1 cellular context compared by ENCODE assay signal in the genomic region with DNA sequence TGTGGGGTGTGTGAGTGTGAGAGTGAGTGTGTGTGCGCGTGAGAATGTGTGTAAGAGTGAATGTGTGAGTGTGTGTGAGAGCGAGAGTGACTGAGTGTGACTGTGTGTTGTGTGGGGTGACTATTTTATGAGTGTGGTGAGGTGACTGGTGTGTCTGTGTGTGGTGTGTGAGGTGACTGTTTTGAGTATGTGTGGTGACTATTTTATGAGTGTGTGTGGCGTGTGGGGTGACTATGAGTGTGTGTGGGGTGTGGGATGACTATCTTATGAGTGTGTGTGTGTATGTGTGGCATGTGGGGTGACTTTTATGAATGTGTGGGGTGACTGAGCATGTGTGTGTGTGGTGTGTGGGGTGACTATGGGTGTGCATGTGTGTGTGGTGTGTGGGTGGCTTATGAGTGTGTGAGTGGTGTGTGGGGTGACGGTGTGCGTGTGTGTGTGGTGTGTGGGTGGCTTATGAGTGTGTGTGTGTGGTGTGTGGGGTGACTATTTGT.
TF ChIP-seq lines count a peak whose summit lies in the region.

No MANE protein-coding gene starts in this region.

TF ChIP-seq in K562, 482 proteins besides CTCF, POLR2A, EP300 and RAD21 (continued from another document and continues in another):
- TF ChIP-seq, protein P1, sequence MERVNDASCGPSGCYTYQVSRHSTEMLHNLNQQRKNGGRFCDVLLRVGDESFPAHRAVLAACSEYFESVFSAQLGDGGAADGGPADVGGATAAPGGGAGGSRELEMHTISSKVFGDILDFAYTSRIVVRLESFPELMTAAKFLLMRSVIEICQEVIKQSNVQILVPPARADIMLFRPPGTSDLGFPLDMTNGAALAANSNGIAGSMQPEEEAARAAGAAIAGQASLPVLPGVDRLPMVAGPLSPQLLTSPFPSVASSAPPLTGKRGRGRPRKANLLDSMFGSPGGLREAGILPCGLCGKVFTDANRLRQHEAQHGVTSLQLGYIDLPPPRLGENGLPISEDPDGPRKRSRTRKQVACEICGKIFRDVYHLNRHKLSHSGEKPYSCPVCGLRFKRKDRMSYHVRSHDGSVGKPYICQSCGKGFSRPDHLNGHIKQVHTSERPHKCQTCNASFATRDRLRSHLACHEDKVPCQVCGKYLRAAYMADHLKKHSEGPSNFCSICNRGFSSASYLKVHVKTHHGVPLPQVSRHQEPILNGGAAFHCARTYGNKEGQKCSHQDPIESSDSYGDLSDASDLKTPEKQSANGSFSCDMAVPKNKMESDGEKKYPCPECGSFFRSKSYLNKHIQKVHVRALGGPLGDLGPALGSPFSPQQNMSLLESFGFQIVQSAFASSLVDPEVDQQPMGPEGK (CRISPR knock-in tag; IDR thresholded peaks at IDR 0.05; ENCODE audit: borderline replicate concordance): no peak
- TF ChIP-seq SMARCC2 (IDR thresholded peaks at IDR 0.05; ENCODE audit: low read depth): no peak
- no peak for TF ChIP-seq SOX6 (IDR thresholded peaks at IDR 0.05)
- TF ChIP-seq ZNF224 (CRISPR knock-in tag; IDR thresholded peaks at IDR 0.05): no peak
- TF ChIP-seq PYGO2 (tag; IDR thresholded peaks at IDR 0.05): no peak
- peak; percentile 96 for TF ChIP-seq HDGF (IDR thresholded peaks at IDR 0.05)
- TF ChIP-seq ZNF133 (CRISPR knock-in tag; IDR thresholded peaks at IDR 0.05): no peak
- TF ChIP-seq HNRNPH1 (optimal IDR thresholded peaks at IDR 0.05; ENCODE audit: low read depth, low read length): no peak
- TF ChIP-seq ETS2 (tag; IDR thresholded peaks at IDR 0.05; ENCODE audit: borderline replicate concordance, poor library complexity, severe bottlenecking): no peak
- TF ChIP-seq, protein P2, sequence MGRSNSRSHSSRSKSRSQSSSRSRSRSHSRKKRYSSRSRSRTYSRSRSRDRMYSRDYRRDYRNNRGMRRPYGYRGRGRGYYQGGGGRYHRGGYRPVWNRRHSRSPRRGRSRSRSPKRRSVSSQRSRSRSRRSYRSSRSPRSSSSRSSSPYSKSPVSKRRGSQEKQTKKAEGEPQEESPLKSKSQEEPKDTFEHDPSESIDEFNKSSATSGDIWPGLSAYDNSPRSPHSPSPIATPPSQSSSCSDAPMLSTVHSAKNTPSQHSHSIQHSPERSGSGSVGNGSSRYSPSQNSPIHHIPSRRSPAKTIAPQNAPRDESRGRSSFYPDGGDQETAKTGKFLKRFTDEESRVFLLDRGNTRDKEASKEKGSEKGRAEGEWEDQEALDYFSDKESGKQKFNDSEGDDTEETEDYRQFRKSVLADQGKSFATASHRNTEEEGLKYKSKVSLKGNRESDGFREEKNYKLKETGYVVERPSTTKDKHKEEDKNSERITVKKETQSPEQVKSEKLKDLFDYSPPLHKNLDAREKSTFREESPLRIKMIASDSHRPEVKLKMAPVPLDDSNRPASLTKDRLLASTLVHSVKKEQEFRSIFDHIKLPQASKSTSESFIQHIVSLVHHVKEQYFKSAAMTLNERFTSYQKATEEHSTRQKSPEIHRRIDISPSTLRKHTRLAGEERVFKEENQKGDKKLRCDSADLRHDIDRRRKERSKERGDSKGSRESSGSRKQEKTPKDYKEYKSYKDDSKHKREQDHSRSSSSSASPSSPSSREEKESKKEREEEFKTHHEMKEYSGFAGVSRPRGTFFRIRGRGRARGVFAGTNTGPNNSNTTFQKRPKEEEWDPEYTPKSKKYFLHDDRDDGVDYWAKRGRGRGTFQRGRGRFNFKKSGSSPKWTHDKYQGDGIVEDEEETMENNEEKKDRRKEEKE (IDR thresholded peaks at IDR 0.05; ENCODE audit: borderline replicate concordance in 1 of 2, control insufficient read depth in 1 of 2, low read depth in 2 of 2, low read length in 1 of 2): peak in 1 of 2 experiments; percentile 45; a peak in 1 of 4 replicates
- TF ChIP-seq, protein P3, sequence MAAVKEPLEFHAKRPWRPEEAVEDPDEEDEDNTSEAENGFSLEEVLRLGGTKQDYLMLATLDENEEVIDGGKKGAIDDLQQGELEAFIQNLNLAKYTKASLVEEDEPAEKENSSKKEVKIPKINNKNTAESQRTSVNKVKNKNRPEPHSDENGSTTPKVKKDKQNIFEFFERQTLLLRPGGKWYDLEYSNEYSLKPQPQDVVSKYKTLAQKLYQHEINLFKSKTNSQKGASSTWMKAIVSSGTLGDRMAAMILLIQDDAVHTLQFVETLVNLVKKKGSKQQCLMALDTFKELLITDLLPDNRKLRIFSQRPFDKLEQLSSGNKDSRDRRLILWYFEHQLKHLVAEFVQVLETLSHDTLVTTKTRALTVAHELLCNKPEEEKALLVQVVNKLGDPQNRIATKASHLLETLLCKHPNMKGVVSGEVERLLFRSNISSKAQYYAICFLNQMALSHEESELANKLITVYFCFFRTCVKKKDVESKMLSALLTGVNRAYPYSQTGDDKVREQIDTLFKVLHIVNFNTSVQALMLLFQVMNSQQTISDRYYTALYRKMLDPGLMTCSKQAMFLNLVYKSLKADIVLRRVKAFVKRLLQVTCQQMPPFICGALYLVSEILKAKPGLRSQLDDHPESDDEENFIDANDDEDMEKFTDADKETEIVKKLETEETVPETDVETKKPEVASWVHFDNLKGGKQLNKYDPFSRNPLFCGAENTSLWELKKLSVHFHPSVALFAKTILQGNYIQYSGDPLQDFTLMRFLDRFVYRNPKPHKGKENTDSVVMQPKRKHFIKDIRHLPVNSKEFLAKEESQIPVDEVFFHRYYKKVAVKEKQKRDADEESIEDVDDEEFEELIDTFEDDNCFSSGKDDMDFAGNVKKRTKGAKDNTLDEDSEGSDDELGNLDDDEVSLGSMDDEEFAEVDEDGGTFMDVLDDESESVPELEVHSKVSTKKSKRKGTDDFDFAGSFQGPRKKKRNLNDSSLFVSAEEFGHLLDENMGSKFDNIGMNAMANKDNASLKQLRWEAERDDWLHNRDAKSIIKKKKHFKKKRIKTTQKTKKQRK (IDR thresholded peaks at IDR 0.05; ENCODE audit: borderline replicate concordance, low read depth, low read length): no peak
- no peak for TF ChIP-seq ZKSCAN1 (IDR thresholded peaks at IDR 0.05; ENCODE audit: low read depth, low read length)
- no peak for TF ChIP-seq ETV1 (tag; conservative IDR thresholded peaks at IDR 0.05; ENCODE audit: low read depth)
- TF ChIP-seq, protein P4, sequence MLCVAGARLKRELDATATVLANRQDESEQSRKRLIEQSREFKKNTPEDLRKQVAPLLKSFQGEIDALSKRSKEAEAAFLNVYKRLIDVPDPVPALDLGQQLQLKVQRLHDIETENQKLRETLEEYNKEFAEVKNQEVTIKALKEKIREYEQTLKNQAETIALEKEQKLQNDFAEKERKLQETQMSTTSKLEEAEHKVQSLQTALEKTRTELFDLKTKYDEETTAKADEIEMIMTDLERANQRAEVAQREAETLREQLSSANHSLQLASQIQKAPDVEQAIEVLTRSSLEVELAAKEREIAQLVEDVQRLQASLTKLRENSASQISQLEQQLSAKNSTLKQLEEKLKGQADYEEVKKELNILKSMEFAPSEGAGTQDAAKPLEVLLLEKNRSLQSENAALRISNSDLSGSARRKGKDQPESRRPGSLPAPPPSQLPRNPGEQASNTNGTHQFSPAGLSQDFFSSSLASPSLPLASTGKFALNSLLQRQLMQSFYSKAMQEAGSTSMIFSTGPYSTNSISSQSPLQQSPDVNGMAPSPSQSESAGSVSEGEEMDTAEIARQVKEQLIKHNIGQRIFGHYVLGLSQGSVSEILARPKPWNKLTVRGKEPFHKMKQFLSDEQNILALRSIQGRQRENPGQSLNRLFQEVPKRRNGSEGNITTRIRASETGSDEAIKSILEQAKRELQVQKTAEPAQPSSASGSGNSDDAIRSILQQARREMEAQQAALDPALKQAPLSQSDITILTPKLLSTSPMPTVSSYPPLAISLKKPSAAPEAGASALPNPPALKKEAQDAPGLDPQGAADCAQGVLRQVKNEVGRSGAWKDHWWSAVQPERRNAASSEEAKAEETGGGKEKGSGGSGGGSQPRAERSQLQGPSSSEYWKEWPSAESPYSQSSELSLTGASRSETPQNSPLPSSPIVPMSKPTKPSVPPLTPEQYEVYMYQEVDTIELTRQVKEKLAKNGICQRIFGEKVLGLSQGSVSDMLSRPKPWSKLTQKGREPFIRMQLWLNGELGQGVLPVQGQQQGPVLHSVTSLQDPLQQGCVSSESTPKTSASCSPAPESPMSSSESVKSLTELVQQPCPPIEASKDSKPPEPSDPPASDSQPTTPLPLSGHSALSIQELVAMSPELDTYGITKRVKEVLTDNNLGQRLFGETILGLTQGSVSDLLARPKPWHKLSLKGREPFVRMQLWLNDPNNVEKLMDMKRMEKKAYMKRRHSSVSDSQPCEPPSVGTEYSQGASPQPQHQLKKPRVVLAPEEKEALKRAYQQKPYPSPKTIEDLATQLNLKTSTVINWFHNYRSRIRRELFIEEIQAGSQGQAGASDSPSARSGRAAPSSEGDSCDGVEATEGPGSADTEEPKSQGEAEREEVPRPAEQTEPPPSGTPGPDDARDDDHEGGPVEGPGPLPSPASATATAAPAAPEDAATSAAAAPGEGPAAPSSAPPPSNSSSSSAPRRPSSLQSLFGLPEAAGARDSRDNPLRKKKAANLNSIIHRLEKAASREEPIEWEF (CRISPR knock-in tag; IDR thresholded peaks at IDR 0.05): no peak
- TF ChIP-seq MCM7 (IDR thresholded peaks at IDR 0.05): no peak
- TF ChIP-seq DNMT1 (IDR thresholded peaks at IDR 0.05): no peak
- TF ChIP-seq, protein P5, sequence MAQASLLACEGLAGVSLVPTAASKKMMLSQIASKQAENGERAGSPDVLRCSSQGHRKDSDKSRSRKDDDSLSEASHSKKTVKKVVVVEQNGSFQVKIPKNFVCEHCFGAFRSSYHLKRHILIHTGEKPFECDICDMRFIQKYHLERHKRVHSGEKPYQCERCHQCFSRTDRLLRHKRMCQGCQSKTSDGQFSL (CRISPR knock-in tag; IDR thresholded peaks at IDR 0.05): no peak
- TF ChIP-seq, protein P5 (tag; IDR thresholded peaks at IDR 0.05): no peak
- TF ChIP-seq ELF4 (CRISPR knock-in tag; IDR thresholded peaks at IDR 0.05): 0 out of 2 replicates have a peak, but pooled peaks have one; percentile 45
- TF ChIP-seq, protein P6, sequence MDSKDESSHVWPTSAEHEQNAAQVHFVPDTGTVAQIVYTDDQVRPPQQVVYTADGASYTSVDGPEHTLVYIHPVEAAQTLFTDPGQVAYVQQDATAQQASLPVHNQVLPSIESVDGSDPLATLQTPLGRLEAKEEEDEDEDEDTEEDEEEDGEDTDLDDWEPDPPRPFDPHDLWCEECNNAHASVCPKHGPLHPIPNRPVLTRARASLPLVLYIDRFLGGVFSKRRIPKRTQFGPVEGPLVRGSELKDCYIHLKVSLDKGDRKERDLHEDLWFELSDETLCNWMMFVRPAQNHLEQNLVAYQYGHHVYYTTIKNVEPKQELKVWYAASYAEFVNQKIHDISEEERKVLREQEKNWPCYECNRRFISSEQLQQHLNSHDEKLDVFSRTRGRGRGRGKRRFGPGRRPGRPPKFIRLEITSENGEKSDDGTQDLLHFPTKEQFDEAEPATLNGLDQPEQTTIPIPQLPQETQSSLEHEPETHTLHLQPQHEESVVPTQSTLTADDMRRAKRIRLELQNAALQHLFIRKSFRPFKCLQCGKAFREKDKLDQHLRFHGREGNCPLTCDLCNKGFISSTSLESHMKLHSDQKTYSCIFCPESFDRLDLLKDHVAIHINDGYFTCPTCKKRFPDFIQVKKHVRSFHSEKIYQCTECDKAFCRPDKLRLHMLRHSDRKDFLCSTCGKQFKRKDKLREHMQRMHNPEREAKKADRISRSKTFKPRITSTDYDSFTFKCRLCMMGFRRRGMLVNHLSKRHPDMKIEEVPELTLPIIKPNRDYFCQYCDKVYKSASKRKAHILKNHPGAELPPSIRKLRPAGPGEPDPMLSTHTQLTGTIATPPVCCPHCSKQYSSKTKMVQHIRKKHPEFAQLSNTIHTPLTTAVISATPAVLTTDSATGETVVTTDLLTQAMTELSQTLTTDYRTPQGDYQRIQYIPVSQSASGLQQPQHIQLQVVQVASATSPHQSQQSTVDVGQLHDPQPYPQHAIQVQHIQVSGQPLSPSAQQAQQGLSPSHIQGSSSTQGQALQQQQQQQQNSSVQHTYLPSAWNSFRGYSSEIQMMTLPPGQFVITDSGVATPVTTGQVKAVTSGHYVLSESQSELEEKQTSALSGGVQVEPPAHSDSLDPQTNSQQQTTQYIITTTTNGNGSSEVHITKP (IDR thresholded peaks at IDR 0.05; ENCODE audit: partially characterized antibody): no peak
- TF ChIP-seq SIX5 (IDR thresholded peaks at IDR 0.05; ENCODE audit: borderline replicate concordance in 1 of 2, insufficient read depth in 1 of 2, low read depth in 1 of 2, low read length in 2 of 2): no peak
- TF ChIP-seq CBFB (CRISPR knock-in tag; IDR thresholded peaks at IDR 0.05): no peak; the same call in 1 of the 2 replicates
- peak; percentile 38 for TF ChIP-seq ASH1L (IDR thresholded peaks at IDR 0.05; ENCODE audit: borderline replicate concordance, low read depth, partially characterized antibody)
- TF ChIP-seq, protein P7, sequence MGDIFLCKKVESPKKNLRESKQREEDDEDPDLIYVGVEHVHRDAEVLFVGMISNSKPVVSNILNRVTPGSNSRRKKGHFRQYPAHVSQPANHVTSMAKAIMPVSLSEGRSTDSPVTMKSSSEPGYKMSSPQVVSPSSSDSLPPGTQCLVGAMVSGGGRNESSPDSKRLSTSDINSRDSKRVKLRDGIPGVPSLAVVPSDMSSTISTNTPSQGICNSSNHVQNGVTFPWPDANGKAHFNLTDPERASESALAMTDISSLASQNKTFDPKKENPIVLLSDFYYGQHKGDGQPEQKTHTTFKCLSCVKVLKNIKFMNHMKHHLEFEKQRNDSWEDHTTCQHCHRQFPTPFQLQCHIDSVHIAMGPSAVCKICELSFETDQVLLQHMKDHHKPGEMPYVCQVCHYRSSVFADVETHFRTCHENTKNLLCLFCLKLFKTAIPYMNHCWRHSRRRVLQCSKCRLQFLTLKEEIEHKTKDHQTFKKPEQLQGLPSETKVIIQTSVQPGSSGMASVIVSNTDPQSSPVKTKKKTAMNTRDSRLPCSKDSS (IDR thresholded peaks at IDR 0.05; ENCODE audit: low read depth, partially characterized antibody): no peak
- peak; percentile 74 for TF ChIP-seq NCOA4 (IDR thresholded peaks at IDR 0.05; ENCODE audit: partially characterized antibody)
- peak; percentile 31; the same call in 1 of the 2 replicates for TF ChIP-seq ARID1B (IDR thresholded peaks at IDR 0.05)
- no peak for TF ChIP-seq TAF9B (IDR thresholded peaks at IDR 0.05; ENCODE audit: partially characterized antibody)
- TF ChIP-seq, protein P8, sequence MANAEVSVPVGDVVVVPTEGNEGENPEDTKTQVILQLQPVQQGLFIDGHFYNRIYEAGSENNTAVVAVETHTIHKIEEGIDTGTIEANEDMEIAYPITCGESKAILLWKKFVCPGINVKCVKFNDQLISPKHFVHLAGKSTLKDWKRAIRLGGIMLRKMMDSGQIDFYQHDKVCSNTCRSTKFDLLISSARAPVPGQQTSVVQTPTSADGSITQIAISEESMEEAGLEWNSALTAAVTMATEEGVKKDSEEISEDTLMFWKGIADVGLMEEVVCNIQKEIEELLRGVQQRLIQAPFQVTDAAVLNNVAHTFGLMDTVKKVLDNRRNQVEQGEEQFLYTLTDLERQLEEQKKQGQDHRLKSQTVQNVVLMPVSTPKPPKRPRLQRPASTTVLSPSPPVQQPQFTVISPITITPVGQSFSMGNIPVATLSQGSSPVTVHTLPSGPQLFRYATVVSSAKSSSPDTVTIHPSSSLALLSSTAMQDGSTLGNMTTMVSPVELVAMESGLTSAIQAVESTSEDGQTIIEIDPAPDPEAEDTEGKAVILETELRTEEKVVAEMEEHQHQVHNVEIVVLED (CRISPR knock-in tag; IDR thresholded peaks at IDR 0.05): no peak
- TF ChIP-seq BMI1 (IDR thresholded peaks at IDR 0.05; ENCODE audit: low read length): no peak
- TF ChIP-seq, protein P9, sequence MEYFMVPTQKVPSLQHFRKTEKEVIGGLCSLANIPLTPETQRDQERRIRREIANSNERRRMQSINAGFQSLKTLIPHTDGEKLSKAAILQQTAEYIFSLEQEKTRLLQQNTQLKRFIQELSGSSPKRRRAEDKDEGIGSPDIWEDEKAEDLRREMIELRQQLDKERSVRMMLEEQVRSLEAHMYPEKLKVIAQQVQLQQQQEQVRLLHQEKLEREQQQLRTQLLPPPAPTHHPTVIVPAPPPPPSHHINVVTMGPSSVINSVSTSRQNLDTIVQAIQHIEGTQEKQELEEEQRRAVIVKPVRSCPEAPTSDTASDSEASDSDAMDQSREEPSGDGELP (CRISPR knock-in tag; IDR thresholded peaks at IDR 0.05; ENCODE audit: borderline replicate concordance): no peak
